Comparison of ENCODE assay signal across 23 cellular contexts in genomic region chr5:67401166-67401565, GRCh38.
DNase-seq lines count a peak whose midpoint lies in the region; ATAC-seq and TF ChIP-seq lines count a peak whose summit lies in the region.
"Had no signal": no experiment of that assay in that cellular context is flagged by ENCODE, and none has a peak within 500 bp of the region (broad histone marks: within the 10 kb centered on the region; RNA-seq: fewer than 3 reads in every experiment).

No MANE protein-coding gene starts in this region.

- no peak overlapping the region for H3K9ac ChIP-seq in SK-N-MC (ENCODE audit: insufficient read length)
- H3K9ac ChIP-seq in parathyroid adenoma = no peak overlapping the region

- H3K27ac ChIP-seq in SK-N-MC = no peak overlapping the region; the same call in 1 of the 2 replicates
- peak overlapping the region; percentile 40 for H3K27ac ChIP-seq in parathyroid adenoma
- H3K27ac ChIP-seq in gastroesophageal sphincter = no peak overlapping the region
- H3K27ac ChIP-seq: 22Rv1, C4-2B had no signal

- TF ChIP-seq CTCF in parathyroid adenoma (IDR thresholded peaks at IDR 0.05) (no peak), gastroesophageal sphincter (IDR thresholded peaks at IDR 0.05) (no peak)

- H3K4me3 ChIP-seq in SK-N-MC (peak overlapping the region; percentile 25; the same call in 1 of the 2 replicates), parathyroid adenoma (ENCODE audit: low read depth, low read length) (no peak overlapping the region), gastroesophageal sphincter (no peak overlapping the region)

- peak overlapping the region; percentile 47 for H2AFZ ChIP-seq in parathyroid adenoma

- DNase-seq in NCI-H2171 treated with DMSO at 0.1 percent for 48 hours (lab: John Stamatoyannopoulos, UW) (peak; percentile 65), NCI-H2171 (lab: John Stamatoyannopoulos, UW) (no peak), SK-N-MC (ENCODE audit: low read depth, low spot score) (no peak), fibroblast of the conjunctiva (ENCODE audit: low read depth) (peak; percentile 24), OCI-M2 (lab: John Stamatoyannopoulos, UW; ENCODE audit: unreplicated experiment) (no peak), Kasumi-1 (lab: John Stamatoyannopoulos, UW) (no peak)
- DNase-seq: Caco-2; CD8-positive, alpha-beta T cell; DND-41; IMR-90; KG1; NCI-H1048; NCI-H1436; NCI-H2227 treated with DMSO at 0.1 percent for 48 hours; NCI-H510A treated with DMSO at 0.1 percent for 48 hours; NCI-H82; RPMI8226; SHP77 had no signal

- no peak for ATAC-seq in gastroesophageal sphincter
- ATAC-seq: CD8-positive, alpha-beta T cell; HCT116 had no signal

- WGBS in gastroesophageal sphincter (ENCODE audit: low coverage in 1 of 2), 2 donors = 36 to 38% methylated on average over 2 of the region's 2 CpGs

- H3K4me1 ChIP-seq in parathyroid adenoma = peaks cover 32% of the 10 kb centered on the region
- H3K4me1 ChIP-seq in gastroesophageal sphincter = peaks cover 0 to 14% (median 0%) of the 10 kb centered on the region in 3 donors

- H3K27me3 ChIP-seq in parathyroid adenoma (ENCODE audit: control insufficient read depth, insufficient read depth, low read length) = no peaks in the 10 kb centered on the region
- H3K27me3 ChIP-seq in gastroesophageal sphincter = no peaks in the 10 kb centered on the region

- H3K4me2 ChIP-seq in parathyroid adenoma (ENCODE audit: low read length) = no peak overlapping the region

- no peaks in the 10 kb centered on the region for H3K9me3 ChIP-seq in SK-N-MC (ENCODE audit: low read depth, low read length)
- H3K9me3 ChIP-seq in parathyroid adenoma (ENCODE audit: control insufficient read depth, low read length) = no peaks in the 10 kb centered on the region
- H3K9me3 ChIP-seq in gastroesophageal sphincter = no peaks in the 10 kb centered on the region
- H3K9me3 ChIP-seq: Caco-2 had no signal

- TF ChIP-seq EP300 in gastroesophageal sphincter (IDR thresholded peaks at IDR 0.05) = no peak

- H3K36me3 ChIP-seq in SK-N-MC (ENCODE audit: insufficient read depth, low read length) (no peaks in the 10 kb centered on the region), parathyroid adenoma (ENCODE audit: control insufficient read depth, insufficient read depth, low read length) (no peaks in the 10 kb centered on the region), gastroesophageal sphincter (no peaks in the 10 kb centered on the region)

- no peak for TF ChIP-seq POLR2A in gastroesophageal sphincter (IDR thresholded peaks at IDR 0.05)

- no peaks in the 10 kb centered on the region for H3K79me2 ChIP-seq in parathyroid adenoma

Comparison
In these comparisons a context has a peak if more than half of its experiments do, and no peak if none do; other contexts are left out.
1. DNase-seq: peak in NCI-H2171 treated with DMSO at 0.1 percent for 48 hours (single experiment) and fibroblast of the conjunctiva (single experiment); none in NCI-H2171 (single experiment), SK-N-MC (single experiment), OCI-M2 (single experiment) and Kasumi-1 (0 of 2).